Comparison of ENCODE assay signal across 8 cellular contexts in genomic region chr3:42601898-42602581, GRCh38. TPM values are rescaled to one million over a fixed set of nuclear protein-coding genes. Genes with fewer than 3 reads are reported as not detected.
DNase-seq lines count a peak whose midpoint lies in the region; TF ChIP-seq lines count a peak whose summit lies in the region.

No MANE protein-coding gene starts in this region.

- peaks cover 28% of the 10 kb centered on the region for H3K4me1 Mint-ChIP-seq in nephron progenitor cell

- TF ChIP-seq CTCF in GM12874 (IDR thresholded peaks at IDR 0.05; ENCODE audit: insufficient read depth, low read depth, low read length) (0 out of 2 replicates have a peak, but pooled peaks have one; percentile 13), nephron progenitor cell (IDR thresholded peaks at IDR 0.05) (peak; percentile 8)

- peak; percentile 15 to 28 for DNase-seq in NCI-H526 (lab: John Stamatoyannopoulos, UW)
- DNase-seq in cerebellar cortex (ENCODE audit: low spot score) = peak; percentile 41
- DNase-seq in nephron progenitor cell = no peak
- DNase-seq in ureter (ENCODE audit: low spot score) = no peak
- DNase-seq in pons (ENCODE audit: low spot score) = no peak
- DNase-seq in NCI-H1105 treated with DMSO at 0.1 percent for 48 hours (lab: John Stamatoyannopoulos, UW) = no peak
- DNase-seq in stimulated activated CD4-positive, alpha-beta T cell treated with anti-CD3 and anti-CD28 coated beads, Interleukin-4, amount 100 ng/mL, for 1 hour = no peak

- H3K36me3 Mint-ChIP-seq in nephron progenitor cell (ENCODE audit: low read depth) = peaks cover 63% of the 10 kb centered on the region

- H3K9me3 Mint-ChIP-seq in nephron progenitor cell = peaks cover 23% of the 10 kb centered on the region

- peaks cover 3% of the 10 kb centered on the region for H3K27me3 Mint-ChIP-seq in nephron progenitor cell (ENCODE audit: low read depth, poor library complexity)

- H3K27ac Mint-ChIP-seq in nephron progenitor cell = peak overlapping the region; percentile 98

- H3K4me3 Mint-ChIP-seq in nephron progenitor cell = peak overlapping the region; percentile 90

RNA-seq across cellular contexts. Expression of gene NKTR, which starts 1.6 kb away (rescaled TPM):
- total RNA-seq in ureter = 137 TPM

RNA-seq across cellular contexts. Expression of gene SS18L2, which starts 11.4 kb away (rescaled TPM):
- 21.6 TPM for total RNA-seq in ureter

RNA-seq across cellular contexts. Expression of gene SEC22C, which starts 20.3 kb away (rescaled TPM):
- total RNA-seq in ureter = 37.2 TPM

RNA-seq across cellular contexts. Expression of gene ZBTB47, which starts 51.5 kb away (rescaled TPM):
- 32.1 TPM for total RNA-seq in ureter

Comparison
In these comparisons a context has a peak if more than half of its experiments do, and no peak if none do; other contexts are left out.
1. DNase-seq: peak in NCI-H526 (2 of 2) and cerebellar cortex (single experiment); none in nephron progenitor cell (single experiment), ureter (single experiment), pons (single experiment), NCI-H1105 treated with DMSO at 0.1 percent for 48 hours (single experiment) and stimulated activated CD4-positive, alpha-beta T cell treated with anti-CD3 and anti-CD28 coated beads, Interleukin-4, amount 100 ng/mL, for 1 hour (single experiment).